ENCODE assay signal across 19 cellular contexts in the genomic region with DNA sequence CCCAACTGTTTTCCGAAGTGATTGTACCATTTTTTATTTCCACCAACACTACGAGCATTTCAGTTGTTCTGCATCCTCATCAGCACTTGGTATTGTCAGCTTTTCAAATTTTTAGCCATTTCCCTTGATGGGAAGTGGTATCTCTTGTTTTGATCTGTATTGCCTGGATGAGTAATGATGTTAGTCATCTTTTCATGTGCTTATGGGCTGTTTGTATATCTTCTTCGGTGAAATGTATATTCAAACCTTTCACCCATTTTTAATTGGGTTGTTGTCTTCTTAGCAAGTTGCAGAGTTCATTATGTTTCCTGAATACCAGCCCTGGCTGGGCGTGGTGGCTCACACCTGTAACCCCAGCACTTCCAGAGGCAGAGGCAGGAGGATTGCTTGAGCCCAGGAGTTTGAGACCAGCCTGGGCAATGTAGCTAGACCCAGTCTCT. TPM values are rescaled to one million over a fixed set of nuclear protein-coding genes. Genes with fewer than 3 reads are reported as not detected.
DNase-seq lines count a peak whose midpoint lies in the region; ATAC-seq, FAIRE-seq and TF ChIP-seq lines count a peak whose summit lies in the region.
"Had no signal": no experiment of that assay in that cellular context is flagged by ENCODE, and none has a peak within 500 bp of the region (broad histone marks: within the 10 kb centered on the region; RNA-seq: fewer than 3 reads in every experiment).

No MANE protein-coding gene starts in this region.

- DNase-seq in A549 (ENCODE audit: low read depth in 1 of 2, low spot score in 1 of 2) (no peak), ELR (ENCODE audit: low read depth) (peak; percentile 83), PC-3 (peak; percentile 84), fibroblast of mammary gland (ENCODE audit: low read depth) (peak; percentile 71), occipital lobe (lab: John Stamatoyannopoulos, UW) (no peak), SKM-1 (lab: John Stamatoyannopoulos, UW; ENCODE audit: unreplicated experiment) (no peak), anterior cingulate cortex (lab: John Stamatoyannopoulos, UW) (no peak), testis (no peak)
- DNase-seq: activated CD4-positive, alpha-beta T cell treated with anti-CD3 and anti-CD28 coated beads, Interleukin-2, amount 50 U/mL, for 1 hour; activated effector memory CD4-positive, alpha-beta T cell treated with Interleukin-2 at 50 U/mL for 16 hours; DMS79; hypothalamus; left cardiac atrium; NCI-H2029; NCI-H524; stimulated activated naive CD4-positive, alpha-beta T cell treated with Interleukin-2 at 50 U/mL for 16 hours had no signal

- POLR2A ChIA-PET in A549 (lab: Yijun Ruan, JAX) (no interaction called here), PC-3 (lab: Charles Lee; ENCODE audit: unreplicated experiment) (interaction anchor here (0.5 kb wide), 1 partner anchor 25 kb away, joined by 10 read pairs; no protein-coding TSS in a partner anchor)

- intact Hi-C loops in PC-3 (cut with micrococcal nuclease), result loop anchor here (10.0 kb wide), 1 partner anchor 107 kb away; no protein-coding TSS in a partner anchor
- intact Hi-C loops in testis (cut with DNase I; ENCODE audit: low total_unique reads), result no loop called here

- no peak overlapping the region for H3K27ac ChIP-seq in A549
- peak overlapping the region; percentile 99 for H3K27ac ChIP-seq in PC-3 (ENCODE audit: low read length)
- no peak overlapping the region for H3K27ac ChIP-seq in testis
- H3K27ac ChIP-seq: parathyroid adenoma had no signal

- H3K4me3 ChIP-seq in A549, result no peak overlapping the region
- no peak overlapping the region for H3K4me3 ChIP-seq in PC-3 (ENCODE audit: low read length)
- H3K4me3 ChIP-seq in fibroblast of mammary gland (ENCODE audit: control insufficient read depth, low read depth, low read length), result no peak overlapping the region
- no peak overlapping the region for H3K4me3 ChIP-seq in testis
- H3K4me3 ChIP-seq: HAP-1, smooth muscle cell had no signal

- FAIRE-seq in A549 (lab: Jason Lieb, UNC), result no peak

- peaks cover 17% of the 10 kb centered on the region for H3K79me2 ChIP-seq in PC-3 (ENCODE audit: low read length)

- no peaks in the 10 kb centered on the region for H3K9me3 ChIP-seq in A549
- no peaks in the 10 kb centered on the region for H3K9me3 ChIP-seq in PC-3 (ENCODE audit: low read length)
- H3K9me3 ChIP-seq in testis, result no peaks in the 10 kb centered on the region
- H3K9me3 ChIP-seq: HAP-1 had no signal

- TF ChIP-seq CTCF in A549 (IDR thresholded peaks at IDR 0.05) (no peak), PC-3 (conservative IDR thresholded peaks at IDR 0.05; ENCODE audit: low read depth, low read length) (no peak), fibroblast of mammary gland (conservative IDR thresholded peaks at IDR 0.05; ENCODE audit: control insufficient read depth, insufficient read depth, low read depth, low read length) (no peak), testis (IDR thresholded peaks at IDR 0.05) (no peak)

- H3K9me2 ChIP-seq in PC-3 (replicated peaks; ENCODE audit: low read length), result no peaks in the 10 kb centered on the region

- no peak for ATAC-seq in A549
- peak; percentile 48 for ATAC-seq in PC-3
- ATAC-seq: left cardiac atrium had no signal

- H3K9ac ChIP-seq in PC-3 (ENCODE audit: low read length), result peak overlapping the region; percentile 90
- H3K9ac ChIP-seq: parathyroid adenoma had no signal

- H3F3A ChIP-seq in PC-3 (ENCODE audit: low read length, unreplicated experiment), result no peaks in the 10 kb centered on the region

- peaks cover 27% of the 10 kb centered on the region for H3K4me1 ChIP-seq in A549
- peaks cover 42% of the 10 kb centered on the region for H3K4me1 ChIP-seq in PC-3 (ENCODE audit: insufficient read depth, low read length)
- peaks cover 8% of the 10 kb centered on the region for H3K4me1 ChIP-seq in testis

- 69% methylated on average over 4 of the region's 4 CpGs for WGBS in A549 (ENCODE audit: missing lambda C conversion rate)
- WGBS in testis, 2 donors, result 92 to 95% methylated on average over 4 of the region's 4 CpGs

- TF ChIP-seq RAD21 in A549 (conservative IDR thresholded peaks at IDR 0.05 in 1 of 2, IDR thresholded peaks at IDR 0.05 in 1 of 2), result no peak

- no peak overlapping the region for H2AFZ ChIP-seq in PC-3 (ENCODE audit: low read length)
- H2AFZ ChIP-seq: parathyroid adenoma had no signal

- BruUV-seq in PC-3 (replicated peaks; lab: Mats Ljungman, UMichigan), result no TSS peak

- no peaks in the 10 kb centered on the region for H4K20me1 ChIP-seq in PC-3 (ENCODE audit: low read length)

- H3K36me3 ChIP-seq in PC-3 (ENCODE audit: low read depth, low read length) (no peaks in the 10 kb centered on the region), testis (ENCODE audit: low read depth, missing control alignments) (no peaks in the 10 kb centered on the region)
- H3K36me3 ChIP-seq: HAP-1 had no signal

- no peak for TF ChIP-seq POLR2A in A549 (IDR thresholded peaks at IDR 0.05; ENCODE audit: low read length)
- no peak for TF ChIP-seq POLR2A in testis (IDR thresholded peaks at IDR 0.05)

- no peaks in the 10 kb centered on the region for H3K27me3 ChIP-seq in PC-3 (ENCODE audit: low read length)
- H3K27me3 ChIP-seq in testis, result no peaks in the 10 kb centered on the region

- CTCF ChIA-PET in A549 (lab: Yijun Ruan, JAX), result interaction anchor here (0.7 to 1.6 kb wide), 2 partner anchors 84 to 105 kb away, joined by 3 read pairs; no protein-coding TSS in a partner anchor
- CTCF ChIA-PET in PC-3 (lab: Charles Lee), result interaction anchor here (0.7 kb wide), 1 partner anchor 346 kb away, joined by 3 read pairs; no protein-coding TSS in a partner anchor

- H3K4me2 ChIP-seq in A549, result no peak overlapping the region
- peak overlapping the region; percentile 86 for H3K4me2 ChIP-seq in PC-3 (ENCODE audit: low read length)
- H3K4me2 ChIP-seq: smooth muscle cell had no signal

- no peak for TF ChIP-seq EP300 in A549 (IDR thresholded peaks at IDR 0.05)

TF ChIP-seq in A549, 52 proteins besides CTCF, POLR2A, EP300 and RAD21:
- TF ChIP-seq JUNB (IDR thresholded peaks at IDR 0.05) (no peak), GATA3 (IDR thresholded peaks at IDR 0.05; ENCODE audit: borderline replicate concordance) (peak; percentile 65; the same call in 1 of the 2 replicates), ZFP36 (IDR thresholded peaks at IDR 0.05; ENCODE audit: borderline replicate concordance, partially characterized antibody) (peak; percentile 96), RNF2 (IDR thresholded peaks at IDR 0.05; ENCODE audit: borderline replicate concordance, low read depth) (no peak), FOSL2 (IDR thresholded peaks at IDR 0.05) (no peak), FOSL2 (CRISPR knock-in tag; IDR thresholded peaks at IDR 0.05) (peak; percentile 73)
TF ChIP-seq in A549: peak in this region for 3.

RNA-seq across cellular contexts. Expression of a gene that starts 22.1 kb away (rescaled TPM):
- 3.7 and 5.7 TPM in 2 replicates for polyA plus RNA-seq in A549 (2011; rRNA removed)
- 3.7 and 4.6 TPM in 2 replicates for polyA plus RNA-seq in A549 (2012; cell fraction: cytosol; rRNA removed)
- polyA plus RNA-seq in A549 (2012; cell fraction: nucleus; rRNA removed), result 9.0 and 9.1 TPM in 2 replicates
- 9.2 to 17.0 TPM (median 15.5 TPM) in 3 replicates for polyA plus RNA-seq in A549 (2017; fragmentation: RNase III; extraction: RNeasy Plus Mini Kit Qiagen cat#74134 plus additional on column Dnase treatment)
- polyA minus RNA-seq in A549 (2011; rRNA and poly(A)+ RNA removed), result 8.1 and 11.3 TPM in 2 replicates
- 26.2 and 33.8 TPM in 2 replicates for total RNA-seq in PC-3 (2014; rRNA removed)
- 105 TPM for total RNA-seq in occipital lobe
- 10 to 100 TPM; 16.5 to 19.8 TPM for total RNA-seq in testis
- polyA plus RNA-seq in testis (ENCODE audit: insufficient read depth, low read depth, low replicate concordance), result 8.5 TPM

RNA-seq across cellular contexts. Expression of a gene that starts 57.1 kb away (rescaled TPM):
- 44.6 and 46.6 TPM in 2 replicates for polyA plus RNA-seq in A549 (2011; rRNA removed)
- 42.0 and 53.9 TPM in 2 replicates for polyA plus RNA-seq in A549 (2012; cell fraction: cytosol; rRNA removed)
- polyA plus RNA-seq in A549 (2012; cell fraction: nucleus; rRNA removed), result 18.2 and 37.6 TPM in 2 replicates
- 70.9 to 77.7 TPM (median 71.2 TPM) in 3 replicates for polyA plus RNA-seq in A549 (2017; fragmentation: RNase III; extraction: RNeasy Plus Mini Kit Qiagen cat#74134 plus additional on column Dnase treatment)
- polyA minus RNA-seq in A549 (2011; rRNA and poly(A)+ RNA removed), result 55.7 and 58.3 TPM in 2 replicates
- 57.4 and 60.4 TPM in 2 replicates for total RNA-seq in PC-3 (2014; rRNA removed)
- 19.3 TPM for total RNA-seq in occipital lobe
- total RNA-seq in testis, result 10 to 100 TPM; 10.8 to 15.2 TPM
- polyA plus RNA-seq in testis (ENCODE audit: insufficient read depth, low read depth, low replicate concordance), result 29.2 TPM

Comparison
In these comparisons a context has a peak if more than half of its experiments do, and no peak if none do; other contexts are left out.
1. DNase-seq: peak in ELR (single experiment), PC-3 (single experiment) and fibroblast of mammary gland (single experiment); none in A549 (0 of 2), occipital lobe (single experiment), SKM-1 (single experiment), anterior cingulate cortex (0 of 58) and testis (single experiment).